In the genomic region with DNA sequence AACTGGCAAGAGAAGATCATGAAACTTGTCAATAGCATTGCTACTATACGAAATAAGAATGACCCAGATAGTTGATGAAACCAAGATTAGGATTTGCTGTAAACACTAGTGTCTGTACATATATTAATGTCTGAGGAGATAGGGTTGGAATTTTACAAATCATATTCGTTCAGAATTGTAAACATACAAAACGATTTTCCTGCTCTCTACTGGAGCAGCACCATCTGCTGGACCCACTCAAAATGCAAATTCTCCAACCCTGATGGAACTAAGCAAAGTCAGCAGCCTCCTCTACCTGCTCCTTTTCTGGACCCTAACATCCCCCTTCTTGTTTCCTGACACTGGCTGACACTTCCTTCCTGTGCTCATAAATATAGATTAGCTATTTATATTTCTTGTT, we compare ENCODE assay signal across 8 cellular contexts. TPM values are rescaled to one million over a fixed set of nuclear protein-coding genes. Genes with fewer than 3 reads are reported as not detected.
DNase-seq lines count a peak whose midpoint lies in the region; ATAC-seq and TF ChIP-seq lines count a peak whose summit lies in the region.

No MANE protein-coding gene starts in this region.

- H3K36me3 ChIP-seq in DND-41 (ENCODE audit: insufficient read depth, low read length) = no peaks in the 10 kb centered on the region
- no peaks in the 10 kb centered on the region for H3K36me3 ChIP-seq in esophagus squamous epithelium
- H3K36me3 ChIP-seq in osteoblast (ENCODE audit: insufficient read depth, low read length) = no peaks in the 10 kb centered on the region

- no peak overlapping the region for H3K9ac ChIP-seq in DND-41 (ENCODE audit: low read depth, low read length)

- no peak overlapping the region for H3K4me3 ChIP-seq in DND-41 (ENCODE audit: low read depth in 1 of 2, low read length in 2 of 2)
- no peak overlapping the region for H3K4me3 ChIP-seq in esophagus squamous epithelium
- H3K4me3 ChIP-seq in osteoblast (ENCODE audit: insufficient read depth, low read length) = no peak overlapping the region

- DNase-seq in DND-41 = no peak
- DNase-seq in RWPE1 (ENCODE audit: low spot score) = peak; percentile 20
- DNase-seq in esophagus squamous epithelium (lab: John Stamatoyannopoulos, UW) = no peak
- no peak for DNase-seq in osteoblast (ENCODE audit: insufficient read length, low spot score, missing footprints)
- no peak for DNase-seq in NCI-H2029 treated with DMSO at 0.1 percent for 48 hours (lab: John Stamatoyannopoulos, UW)
- DNase-seq in activated T-cell treated with anti-CD3 and anti-CD28 coated beads, Interleukin-2, amount 50 U/mL, for 1 hour = no peak

- H3K4me2 ChIP-seq in DND-41 (ENCODE audit: insufficient read depth, low read length) = no peak overlapping the region
- peak overlapping the region; percentile 15 for H3K4me2 ChIP-seq in osteoblast (ENCODE audit: insufficient read depth, low read length)

- TF ChIP-seq POLR2A in esophagus squamous epithelium (IDR thresholded peaks at IDR 0.05) = no peak

- WGBS in esophagus squamous epithelium, 2 donors = 4 to 9% methylated on average over 3 of the region's 3 CpGs

- no peak overlapping the region for H2AFZ ChIP-seq in DND-41 (ENCODE audit: low read depth, low read length)
- no peak overlapping the region for H2AFZ ChIP-seq in osteoblast (ENCODE audit: low read length)

- CTCF ChIA-PET in RWPE1 (lab: Yijun Ruan, JAX) = no interaction called here

- POLR2A ChIA-PET in RWPE1 (lab: Yijun Ruan, JAX; ENCODE audit: low non-redundant PET) = no interaction called here

- H3K27ac ChIP-seq in DND-41 (ENCODE audit: low read length) (no peak overlapping the region), RWPE1 (no peak overlapping the region), esophagus squamous epithelium (no peak overlapping the region), osteoblast (ENCODE audit: low read depth, low read length) (no peak overlapping the region)

- TF ChIP-seq CTCF in DND-41 (IDR thresholded peaks at IDR 0.05; ENCODE audit: borderline replicate concordance, extremely low read depth, low read length, poor library complexity, severe bottlenecking) (peak; percentile 29), RWPE1 (conservative IDR thresholded peaks at IDR 0.05; ENCODE audit: low read depth) (peak; percentile 44), esophagus squamous epithelium (IDR thresholded peaks at IDR 0.05) (peak; percentile 20 to 58 (median 44)), osteoblast (IDR thresholded peaks at IDR 0.05; ENCODE audit: extremely low read depth, low read depth, low read length) (peak; percentile 63)

- intact Hi-C loops in esophagus squamous epithelium (cut with DNase I) = no loop called here

- H4K20me1 ChIP-seq in DND-41 (ENCODE audit: insufficient read depth, low read length) (no peaks in the 10 kb centered on the region), osteoblast (ENCODE audit: insufficient read depth, low read length) (no peaks in the 10 kb centered on the region)

- no peaks in the 10 kb centered on the region for H3K27me3 ChIP-seq in DND-41 (ENCODE audit: insufficient read depth, low read length, poor library complexity)
- H3K27me3 ChIP-seq in esophagus squamous epithelium = no peaks in the 10 kb centered on the region
- H3K27me3 ChIP-seq in osteoblast (ENCODE audit: insufficient read depth, low read length) = peaks cover 5% of the 10 kb centered on the region

- no peaks in the 10 kb centered on the region for H3K79me2 ChIP-seq in DND-41 (ENCODE audit: insufficient read depth, low read length)
- H3K79me2 ChIP-seq in osteoblast (ENCODE audit: insufficient read depth, low read length) = no peaks in the 10 kb centered on the region

- H3K9me3 ChIP-seq in DND-41 (ENCODE audit: insufficient read depth, low read length, severe bottlenecking) (no peaks in the 10 kb centered on the region), esophagus squamous epithelium (no peaks in the 10 kb centered on the region), osteoblast (ENCODE audit: low read depth, low read length) (no peaks in the 10 kb centered on the region)

- ATAC-seq in DND-41 (ENCODE audit: insufficient read depth, low read depth) (no peak), GM21526 (IDR thresholded peaks at IDR 0.05; ENCODE audit: low FRiP score, unreplicated experiment) (peak; percentile 41), HG03520 (IDR thresholded peaks at IDR 0.05; ENCODE audit: unreplicated experiment) (no peak)

- no peaks in the 10 kb centered on the region for H3K4me1 ChIP-seq in DND-41 (ENCODE audit: insufficient read depth, low read length)
- H3K4me1 ChIP-seq in esophagus squamous epithelium = peaks cover 0 to 6% (median 2%) of the 10 kb centered on the region in 3 donors
- H3K4me1 ChIP-seq in osteoblast (ENCODE audit: insufficient read depth, low read length) = no peaks in the 10 kb centered on the region

RNA-seq across cellular contexts. Expression of a gene that starts 29.4 kb away (rescaled TPM):
- total RNA-seq in esophagus squamous epithelium (10 to 100 TPM; 39.4 to 64.1 (median 54.9) TPM), osteoblast (60.4 and 68.0 TPM in 2 replicates)
